ENCODE assay signal across 1 cellular context in genomic region chr17:41792835-41793748, GRCh38.
TF ChIP-seq lines count a peak whose summit lies in the region.

No MANE protein-coding gene starts in this region.

TF ChIP-seq in H1, 55 proteins besides CTCF, POLR2A, EP300 and RAD21:
- TF ChIP-seq YY1 (IDR thresholded peaks at IDR 0.05; ENCODE audit: low read depth, low read length) (0 out of 2 replicates have a peak, but pooled peaks have one; percentile 24), EGR1 (IDR thresholded peaks at IDR 0.05; ENCODE audit: borderline replicate concordance, low read depth, low read length) (no peak), POU5F1 (IDR thresholded peaks at IDR 0.05; ENCODE audit: low read depth, low read length) (no peak), ASH2L (IDR thresholded peaks at IDR 0.05; ENCODE audit: low read length) (peak; percentile 73)
